Comparison of ENCODE assay signal across 3 cellular contexts in genomic region chr22:21424084-21424709, GRCh38. TPM values are rescaled to one million over a fixed set of nuclear protein-coding genes. Genes with fewer than 3 reads are reported as not detected.
"Had no signal": no experiment of that assay in that cellular context is flagged by ENCODE, and none has a peak within 500 bp of the region (broad histone marks: within the 10 kb centered on the region; RNA-seq: fewer than 3 reads in every experiment).

No MANE protein-coding gene starts in this region.

RNA-seq across cellular contexts. Expression of gene RIMBP3B, which starts 40.6 kb away (rescaled TPM):
- total RNA-seq: HT-29, MCF 10A, PC-3 had no signal
